8 cellular contexts compared by ENCODE assay signal in the genomic region with DNA sequence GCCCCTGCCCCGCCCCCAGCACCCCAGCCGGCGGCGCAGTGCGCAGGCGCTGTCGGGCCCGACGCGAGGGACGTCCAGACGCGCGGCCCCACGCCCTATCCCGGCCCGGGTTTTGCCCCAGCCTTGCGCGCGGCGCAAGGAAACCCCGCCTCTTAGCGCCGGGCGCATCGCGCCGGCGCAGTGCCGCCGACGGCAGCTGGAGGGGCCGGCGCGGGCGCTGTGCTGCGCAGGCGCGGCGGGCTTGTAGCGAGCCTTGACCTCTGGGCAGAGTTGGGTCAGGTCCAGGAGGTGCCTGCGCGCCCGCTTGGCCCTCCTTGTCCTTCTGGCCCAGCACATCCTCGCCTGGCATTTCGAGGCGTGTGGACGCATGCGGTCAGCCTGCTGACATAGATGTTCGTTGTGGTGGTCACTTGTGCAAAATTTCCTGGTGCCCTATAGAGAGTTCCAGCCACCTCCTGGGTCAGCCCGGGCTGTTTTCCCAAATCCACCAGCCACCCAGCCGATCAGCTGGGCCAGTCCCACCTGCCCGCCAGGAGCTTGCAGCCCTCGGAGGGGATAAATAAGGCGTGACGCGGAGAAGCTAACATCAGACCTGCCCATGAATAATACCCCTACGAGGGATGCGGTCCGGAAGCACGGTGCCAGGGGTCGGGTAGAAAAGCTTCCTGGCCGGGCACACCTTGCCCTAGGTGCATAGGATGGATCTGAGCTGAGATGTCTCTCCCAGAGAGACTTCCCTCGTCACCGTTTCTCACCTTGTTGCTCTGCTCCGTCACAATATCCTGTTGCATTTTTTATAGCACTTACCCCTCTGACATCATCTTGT. TPM values are rescaled to one million over a fixed set of nuclear protein-coding genes. Genes with fewer than 3 reads are reported as not detected.
DNase-seq lines count a peak whose midpoint lies in the region; ATAC-seq and TF ChIP-seq lines count a peak whose summit lies in the region.

No MANE protein-coding gene starts in this region.

- peak overlapping the region; percentile 74 for H3K4me3 ChIP-seq in ectodermal cell (ENCODE audit: insufficient read depth, low read depth, low read length)

- peaks cover under 1% of the 10 kb centered on the region for H3K36me3 ChIP-seq in ectodermal cell (ENCODE audit: control insufficient read depth, insufficient read depth, low read length)

- 26 to 27% methylated on average over 66 of the region's 66 CpGs for WGBS in ectodermal cell, 2 experiments

- peak; percentile 87 to 96 (median 92) for DNase-seq in CD4-positive, alpha-beta T cell
- DNase-seq in NCI-H82 treated with DMSO at 0.1 percent for 48 hours (lab: John Stamatoyannopoulos, UW; ENCODE audit: unreplicated experiment) (peak; percentile 58), medulla oblongata (ENCODE audit: extremely low spot score) (peak; percentile 95)
- peak; percentile 93 for DNase-seq in activated CD8-positive, alpha-beta T cell treated with anti-CD3 and anti-CD28 coated beads for 36 hours
- peak; percentile 91 to 92 (median 91) for DNase-seq in stimulated activated CD4-positive, alpha-beta T cell treated with anti-CD3 and anti-CD28 coated beads, TNF-alpha, amount 100 ng/mL, for 4 hours (ENCODE audit: low read depth in 3 of 3)

- TF ChIP-seq CTCF in CD4-positive, alpha-beta T cell (IDR thresholded peaks at IDR 0.05), result no peak
- TF ChIP-seq CTCF in activated CD8-positive, alpha-beta T cell treated with anti-CD3 and anti-CD28 coated beads for 36 hours (IDR thresholded peaks at IDR 0.05), result no peak

- CTCF ChIA-PET in CD4-positive, alpha-beta T cell (lab: Charles Lee), result interaction anchor here (1.3 kb wide), 1 partner anchor 45 kb away, joined by 5 read pairs; no protein-coding TSS in a partner anchor
- CTCF ChIA-PET in activated CD8-positive, alpha-beta T cell treated with anti-CD3 and anti-CD28 coated beads for 36 hours (lab: Charles Lee), result interaction anchor here (0.7 to 2.1 kb wide), 9 partner anchors 10 to 361 kb away, joined by 3 to 10 read pairs (median 3); partner anchors contain the start of gene ATP5F1E

- H3K9me3 Mint-ChIP-seq in CD4-positive, alpha-beta T cell, result no peaks in the 10 kb centered on the region
- H3K9me3 Mint-ChIP-seq in activated CD8-positive, alpha-beta T cell treated with anti-CD3 and anti-CD28 coated beads for 36 hours, result no peaks in the 10 kb centered on the region

- H3K36me3 Mint-ChIP-seq in CD4-positive, alpha-beta T cell (ENCODE audit: low read depth), result peaks cover 29% of the 10 kb centered on the region
- H3K36me3 Mint-ChIP-seq in activated CD8-positive, alpha-beta T cell treated with anti-CD3 and anti-CD28 coated beads for 36 hours (ENCODE audit: low read depth), result peaks cover 36% of the 10 kb centered on the region

- no peaks in the 10 kb centered on the region for H3K9me3 ChIP-seq in CD4-positive, alpha-beta T cell (ENCODE audit: control insufficient read depth, low read length)
- no peaks in the 10 kb centered on the region for H3K9me3 ChIP-seq in ectodermal cell (ENCODE audit: control insufficient read depth, low read length)

- H3K27me3 Mint-ChIP-seq in CD4-positive, alpha-beta T cell, result no peaks in the 10 kb centered on the region
- no peaks in the 10 kb centered on the region for H3K27me3 Mint-ChIP-seq in activated CD8-positive, alpha-beta T cell treated with anti-CD3 and anti-CD28 coated beads for 36 hours

- no peaks in the 10 kb centered on the region for H3K27me3 ChIP-seq in CD4-positive, alpha-beta T cell (ENCODE audit: control insufficient read depth, insufficient read depth, low read length)
- no peaks in the 10 kb centered on the region for H3K27me3 ChIP-seq in ectodermal cell (ENCODE audit: control insufficient read depth, insufficient read depth, low read length, poor library complexity, severe bottlenecking)

- ATAC-seq in CD4-positive, alpha-beta T cell (ENCODE audit: poor library complexity), result peak; percentile 94
- ATAC-seq in GM19452 (IDR thresholded peaks at IDR 0.05; ENCODE audit: unreplicated experiment), result peak; percentile 91
- peak; percentile 93 for ATAC-seq in HG03571 (IDR thresholded peaks at IDR 0.05; ENCODE audit: unreplicated experiment)
- ATAC-seq in activated CD8-positive, alpha-beta T cell treated with anti-CD3 and anti-CD28 coated beads for 36 hours, result peak; percentile 97

- H3K4me1 Mint-ChIP-seq in CD4-positive, alpha-beta T cell (ENCODE audit: low read depth), result peaks cover 48% of the 10 kb centered on the region
- H3K4me1 Mint-ChIP-seq in activated CD8-positive, alpha-beta T cell treated with anti-CD3 and anti-CD28 coated beads for 36 hours (ENCODE audit: low read depth), result peaks cover 47% of the 10 kb centered on the region

- H3K4me1 ChIP-seq in ectodermal cell (ENCODE audit: control insufficient read depth, insufficient read depth, low read length), result no peaks in the 10 kb centered on the region

- intact Hi-C loops in CD4-positive, alpha-beta T cell (cut with DNase I, micrococcal nuclease), result loop anchor here (1.0 to 10.0 kb wide), 6 partner anchors 11 to 738 kb away; partner anchors contain the start of genes ATP5F1E (in 2 of the 2), STX16 (in 2 of the 2), NELFCD (in 1 of the 2) and RAB22A (in 1 of the 2)
- intact Hi-C loops in activated CD8-positive, alpha-beta T cell treated with anti-CD3 and anti-CD28 coated beads for 36 hours (cut with micrococcal nuclease), result no loop called here

- peak overlapping the region; percentile 67 for H3K27ac ChIP-seq in CD4-positive, alpha-beta T cell (ENCODE audit: low read depth, low read length)
- no peak overlapping the region for H3K27ac ChIP-seq in ectodermal cell (ENCODE audit: insufficient read depth, low read depth, low read length, poor library complexity, severe bottlenecking)

- H3K4me3 Mint-ChIP-seq in CD4-positive, alpha-beta T cell, result peak overlapping the region; percentile 92
- H3K4me3 Mint-ChIP-seq in activated CD8-positive, alpha-beta T cell treated with anti-CD3 and anti-CD28 coated beads for 36 hours, result peak overlapping the region; percentile 92

- peak overlapping the region; percentile 91 for H3K27ac Mint-ChIP-seq in CD4-positive, alpha-beta T cell
- H3K27ac Mint-ChIP-seq in activated CD8-positive, alpha-beta T cell treated with anti-CD3 and anti-CD28 coated beads for 36 hours, result peak overlapping the region; percentile 94

- POLR2A ChIA-PET in CD4-positive, alpha-beta T cell (lab: Charles Lee), result interaction anchor here (0.9 to 4.1 kb wide), 16 partner anchors 9 to 392 kb away, joined by 3 to 67 read pairs (median 6); partner anchors contain the start of genes ATP5F1E and STX16
- POLR2A ChIA-PET in activated CD8-positive, alpha-beta T cell treated with anti-CD3 and anti-CD28 coated beads for 36 hours (lab: Charles Lee), result interaction anchor here (0.7 to 6.4 kb wide), 7 partner anchors 10 to 152 kb away, joined by 3 to 40 read pairs (median 4); partner anchors contain the start of gene ATP5F1E

RNA-seq across cellular contexts. Expression of gene PRELID3B, which starts 0.4 kb away (rescaled TPM):
- 10 to 100 TPM; 55.8 to 59.1 TPM for total RNA-seq in CD4-positive, alpha-beta T cell
- 100 to 1,000 TPM; 140 to 145 TPM for total RNA-seq in activated CD8-positive, alpha-beta T cell treated with anti-CD3 and anti-CD28 coated beads for 36 hours
- polyA plus RNA-seq in ectodermal cell (2013, experiment 1 of 4), result 43.9 TPM
- polyA plus RNA-seq in ectodermal cell (2013, experiment 2 of 4), result 39.0 TPM
- polyA plus RNA-seq in ectodermal cell (2013, experiment 3 of 4), result 36.5 TPM
- 38.7 TPM for polyA plus RNA-seq in ectodermal cell (2013, experiment 4 of 4)

RNA-seq across cellular contexts. Expression of gene ATP5F1E, which starts 10.9 kb away (rescaled TPM):
- 10 to 100 TPM; 51.1 to 53.1 TPM for total RNA-seq in CD4-positive, alpha-beta T cell
- total RNA-seq in activated CD8-positive, alpha-beta T cell treated with anti-CD3 and anti-CD28 coated beads for 36 hours, result 10 to 100 TPM; 67.4 to 68.8 TPM
- 65.2 TPM for polyA plus RNA-seq in ectodermal cell (2013, experiment 1 of 4)
- polyA plus RNA-seq in ectodermal cell (2013, experiment 2 of 4), result 57.4 TPM
- polyA plus RNA-seq in ectodermal cell (2013, experiment 3 of 4), result 66.2 TPM
- 73.5 TPM for polyA plus RNA-seq in ectodermal cell (2013, experiment 4 of 4)

RNA-seq across cellular contexts. Expression of gene TUBB1, which starts 23.8 kb away (rescaled TPM):
- total RNA-seq in CD4-positive, alpha-beta T cell, result under 1 TPM; 0.11 to 0.17 TPM
- total RNA-seq in activated CD8-positive, alpha-beta T cell treated with anti-CD3 and anti-CD28 coated beads for 36 hours, result not detected
- not detected for polyA plus RNA-seq in ectodermal cell (2013, experiment 1 of 4)
- polyA plus RNA-seq in ectodermal cell (2013, experiment 2 of 4), result not detected
- not detected for polyA plus RNA-seq in ectodermal cell (2013, experiment 3 of 4)
- polyA plus RNA-seq in ectodermal cell (2013, experiment 4 of 4), result not detected

RNA-seq across cellular contexts. Expression of gene CTSZ, which starts 36.0 kb away (rescaled TPM):
- 10 to 100 TPM; 14.7 to 17.7 TPM for total RNA-seq in CD4-positive, alpha-beta T cell
- 10 to 100 TPM; 17.9 to 18.4 TPM for total RNA-seq in activated CD8-positive, alpha-beta T cell treated with anti-CD3 and anti-CD28 coated beads for 36 hours
- polyA plus RNA-seq in ectodermal cell (2013, experiment 1 of 4), result 56.8 TPM
- 58.4 TPM for polyA plus RNA-seq in ectodermal cell (2013, experiment 2 of 4)
- polyA plus RNA-seq in ectodermal cell (2013, experiment 3 of 4), result 47.6 TPM
- 60.2 TPM for polyA plus RNA-seq in ectodermal cell (2013, experiment 4 of 4)
